In the genomic region with DNA sequence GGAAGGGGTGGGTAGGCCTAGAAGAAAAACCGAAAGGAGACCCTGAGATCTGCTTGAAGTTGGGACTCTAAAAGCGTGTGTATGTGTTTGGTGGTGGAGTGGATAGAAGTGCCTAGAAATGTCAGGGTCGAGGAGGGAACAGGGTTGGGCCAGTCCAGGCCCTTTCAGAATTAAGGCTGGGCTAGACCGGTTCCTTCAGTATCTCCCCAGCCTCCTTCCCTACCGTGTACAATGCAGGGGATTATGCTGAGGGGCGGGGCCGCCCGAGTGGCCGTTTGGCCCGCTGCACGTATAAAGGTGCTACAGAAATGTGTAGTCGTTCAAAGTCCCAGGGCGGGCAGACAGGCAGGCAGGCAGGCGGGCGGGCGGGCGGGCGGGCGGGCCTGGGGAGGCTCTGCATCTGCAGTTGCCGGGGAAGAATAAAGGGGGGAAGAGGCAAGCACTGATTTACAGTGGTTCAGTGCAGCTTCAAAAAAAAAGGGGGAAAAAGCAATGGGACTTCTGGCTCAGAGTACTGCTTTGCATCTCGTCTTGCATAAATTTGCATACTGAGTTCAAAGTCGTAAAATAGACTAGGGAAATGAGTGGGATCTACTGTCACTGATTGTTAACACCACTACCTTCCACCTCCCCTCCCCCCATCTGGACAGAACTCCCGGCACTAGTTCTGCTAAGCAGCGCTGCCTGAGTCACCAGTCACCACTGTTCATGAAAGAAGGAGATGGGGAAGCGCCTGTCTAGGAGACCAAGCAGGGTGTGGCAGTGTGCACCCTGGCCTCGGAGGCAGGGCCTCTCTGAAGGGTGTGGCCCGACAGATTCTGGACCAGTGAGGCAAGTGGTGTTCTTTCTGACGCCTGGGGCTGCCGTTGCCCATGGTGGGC, we compare ENCODE assay signal across 8 cellular contexts. TPM values are rescaled to one million over a fixed set of nuclear protein-coding genes. Genes with fewer than 3 reads are reported as not detected.
DNase-seq lines count a peak whose midpoint lies in the region; ATAC-seq, FAIRE-seq and TF ChIP-seq lines count a peak whose summit lies in the region.

No MANE protein-coding gene starts in this region.

- H3K36me3 ChIP-seq in heart left ventricle: peaks cover 0 to 9% (median 0%) of the 10 kb centered on the region in 9 donors
- H3K36me3 ChIP-seq in right atrium auricular region: no peaks in the 10 kb centered on the region
- peaks cover 3% of the 10 kb centered on the region for H3K36me3 ChIP-seq in astrocyte (ENCODE audit: insufficient read depth, low read length)

- H3K4me1 ChIP-seq in heart left ventricle: peaks cover 0 to 60% (median 27%) of the 10 kb centered on the region in 12 donors
- H3K4me1 ChIP-seq in right atrium auricular region: peaks cover 0 to 46% of the 10 kb centered on the region in 2 donors
- peaks cover 36% of the 10 kb centered on the region for H3K4me1 ChIP-seq in astrocyte (ENCODE audit: insufficient read depth, low read length)

- H4K20me1 ChIP-seq in astrocyte (ENCODE audit: insufficient read depth, low read length): peaks cover 11% of the 10 kb centered on the region

- no peaks in the 10 kb centered on the region for H3K27me3 Mint-ChIP-seq in astrocyte (ENCODE audit: low read depth, unreplicated experiment)

- TF ChIP-seq POLR2A in heart left ventricle (IDR thresholded peaks at IDR 0.05): no peak
- no peak for TF ChIP-seq POLR2A in erythroblast (IDR thresholded peaks at IDR 0.05; ENCODE audit: low read length)

- ATAC-seq in heart left ventricle (peak in 3 of 4 donors; percentile 47 to 61 (median 57)), GM21360 (IDR thresholded peaks at IDR 0.05; ENCODE audit: unreplicated experiment) (no peak)

- WGBS in heart left ventricle, 4 donors: 52 to 68% (median 55%) methylated on average over 29 of the region's 29 CpGs

- TF ChIP-seq CTCF in heart left ventricle (IDR thresholded peaks at IDR 0.05) (no peak), right atrium auricular region (IDR thresholded peaks at IDR 0.05) (no peak), astrocyte (IDR thresholded peaks at IDR 0.05; ENCODE audit: insufficient read depth, low read depth, low read length) (no peak)

- peaks cover 5% of the 10 kb centered on the region for H3K9me3 Mint-ChIP-seq in astrocyte (ENCODE audit: unreplicated experiment)

- DNase-seq in heart left ventricle: peak in 1 of 5 donors; percentile 43
- no peak for DNase-seq in right atrium auricular region (ENCODE audit: low spot score)
- peak; percentile 75 for DNase-seq in astrocyte (ENCODE audit: low read depth)
- DNase-seq in left kidney (ENCODE audit: low read depth, low spot score): peak; percentile 80
- DNase-seq in GM19239 (ENCODE audit: insufficient read length, low spot score): no peak
- no peak for DNase-seq in erythroblast (lab: John Stamatoyannopoulos, UW)
- no peak for DNase-seq in NCI-H446 treated with DMSO at 0.1 percent for 48 hours (lab: John Stamatoyannopoulos, UW)

- FAIRE-seq in astrocyte (lab: Jason Lieb, UNC) (no peak), GM19239 (lab: Jason Lieb, UNC) (no peak)

- peak overlapping the region; percentile 54 for H2AFZ ChIP-seq in astrocyte (ENCODE audit: low read depth, low read length)

- no peaks in the 10 kb centered on the region for H3K9me3 ChIP-seq in heart left ventricle
- H3K9me3 ChIP-seq in right atrium auricular region: no peaks in the 10 kb centered on the region
- H3K9me3 ChIP-seq in astrocyte (ENCODE audit: insufficient read depth, low read depth, low read length): no peaks in the 10 kb centered on the region

- peak overlapping the region; percentile 99 for H3K27ac Mint-ChIP-seq in astrocyte (ENCODE audit: unreplicated experiment)

- H3K4me1 Mint-ChIP-seq in astrocyte (ENCODE audit: low read depth, unreplicated experiment): peaks cover 25% of the 10 kb centered on the region

- H3K4me2 ChIP-seq in astrocyte (ENCODE audit: low read length): peak overlapping the region; percentile 89

- H3K36me3 Mint-ChIP-seq in astrocyte (ENCODE audit: low read depth, unreplicated experiment): peaks cover 17% of the 10 kb centered on the region

- H3K27me3 ChIP-seq in heart left ventricle: peaks cover 0 to 28% (median 0%) of the 10 kb centered on the region in 9 donors
- H3K27me3 ChIP-seq in right atrium auricular region: no peaks in the 10 kb centered on the region
- peaks cover 9% of the 10 kb centered on the region for H3K27me3 ChIP-seq in astrocyte (ENCODE audit: insufficient read depth, low read length)

- H3K4me3 Mint-ChIP-seq in astrocyte (ENCODE audit: unreplicated experiment): peak overlapping the region; percentile 100

- H3K4me3 ChIP-seq in heart left ventricle (peak overlapping the region in 9 of 12 donors; percentile 15 to 88 (median 67)), right atrium auricular region (peak overlapping the region in 1 of 2 donors; percentile 69), astrocyte (ENCODE audit: insufficient read depth, low read depth, low read length) (peak overlapping the region; percentile 71)

- peaks cover 54% of the 10 kb centered on the region for H3K79me2 ChIP-seq in astrocyte (ENCODE audit: insufficient read depth, low read length)

- peak overlapping the region; percentile 72 for H3K9ac ChIP-seq in astrocyte (ENCODE audit: low read length)

- intact Hi-C loops in heart left ventricle (cut with DNase I): loop anchor here in 1 of 10 donors (5.0 kb wide), 1 partner anchor 105 kb away; no protein-coding TSS in a partner anchor

- H3K27ac ChIP-seq in heart left ventricle (peak overlapping the region in 7 of 12 donors; percentile 3 to 66 (median 46)), right atrium auricular region (peak overlapping the region in 1 of 2 donors; percentile 14), astrocyte (ENCODE audit: low read depth, low read length) (peak overlapping the region; percentile 25)

RNA-seq across cellular contexts. Expression of a gene that starts 3.6 kb away (rescaled TPM):
- total RNA-seq in heart left ventricle (100 to 1,000 TPM in 6 of 9 donors, 10 to 100 TPM in 3; 57.2 to 326 (median 113) TPM), right atrium auricular region (100 to 1,000 TPM; 255 to 508 TPM), astrocyte (944 and 1,071 TPM in 2 replicates)
- 100 to 1,000 TPM in 1 of 2 donors, 10 to 100 TPM in 1; 90.7 to 172 TPM for polyA plus RNA-seq in heart left ventricle

RNA-seq across cellular contexts. Expression of a gene that starts 58.5 kb away (rescaled TPM):
- total RNA-seq in heart left ventricle (100 to 1,000 TPM in 8 of 9 donors, 10 to 100 TPM in 1; 83.1 to 441 (median 157) TPM), right atrium auricular region (100 to 1,000 TPM; 169 to 554 TPM), astrocyte (422 and 452 TPM in 2 replicates)
- 100 to 1,000 TPM in 1 of 2 donors, 10 to 100 TPM in 1; 58.2 to 108 TPM for polyA plus RNA-seq in heart left ventricle

Comparison
In these comparisons a context has a peak if more than half of its experiments do, and no peak if none do; other contexts are left out.
1. DNase-seq: peak in astrocyte (single experiment) and left kidney (single experiment); none in right atrium auricular region (single experiment), GM19239 (single experiment), erythroblast (0 of 2) and NCI-H446 treated with DMSO at 0.1 percent for 48 hours (single experiment).